10 cellular contexts compared by ENCODE assay signal in genomic region chr10:26457088-26457487, GRCh38. TPM values are rescaled to one million over a fixed set of nuclear protein-coding genes. Genes with fewer than 3 reads are reported as not detected.
DNase-seq lines count a peak whose midpoint lies in the region; ATAC-seq and TF ChIP-seq lines count a peak whose summit lies in the region.
"Had no signal": no experiment of that assay in that cellular context is flagged by ENCODE, and none has a peak within 500 bp of the region (broad histone marks: within the 10 kb centered on the region; RNA-seq: fewer than 3 reads in every experiment).

No MANE protein-coding gene starts in this region.

- ATAC-seq in GM18508 (IDR thresholded peaks at IDR 0.05; ENCODE audit: insufficient read depth, unreplicated experiment) (peak; percentile 77), GM21447 (IDR thresholded peaks at IDR 0.05; ENCODE audit: unreplicated experiment) (peak; percentile 91), HG03280 (IDR thresholded peaks at IDR 0.05; ENCODE audit: unreplicated experiment) (peak; percentile 96)

- 84% methylated on average over 5 of the region's 5 CpGs for WGBS in esophagus muscularis mucosa
- 75 to 83% methylated on average over 5 of the region's 5 CpGs for WGBS in esophagus squamous epithelium, 2 donors

- no peaks in the 10 kb centered on the region for H3K36me3 ChIP-seq in esophagus muscularis mucosa
- H3K36me3 ChIP-seq in esophagus squamous epithelium: no peaks in the 10 kb centered on the region
- H3K36me3 ChIP-seq: adrenal gland, MG63 had no signal

- no peak for TF ChIP-seq POLR2A in esophagus muscularis mucosa (IDR thresholded peaks at IDR 0.05; ENCODE audit: low read depth)
- TF ChIP-seq POLR2A in esophagus squamous epithelium (IDR thresholded peaks at IDR 0.05): no peak

- intact Hi-C loops in esophagus muscularis mucosa (cut with DNase I): no loop called here
- intact Hi-C loops in esophagus squamous epithelium (cut with DNase I): no loop called here

- H3K4me3 ChIP-seq in esophagus muscularis mucosa: no peak overlapping the region
- H3K4me3 ChIP-seq in esophagus squamous epithelium: no peak overlapping the region
- H3K4me3 ChIP-seq: adrenal gland, MG63 had no signal

- H3K27me3 ChIP-seq in esophagus muscularis mucosa: no peaks in the 10 kb centered on the region
- no peaks in the 10 kb centered on the region for H3K27me3 ChIP-seq in esophagus squamous epithelium
- H3K27me3 ChIP-seq: adrenal gland, MG63 had no signal

- H3K9me3 ChIP-seq in esophagus muscularis mucosa (no peaks in the 10 kb centered on the region), esophagus squamous epithelium (no peaks in the 10 kb centered on the region)
- H3K9me3 ChIP-seq: adrenal gland, MG63 had no signal

- TF ChIP-seq CTCF in esophagus muscularis mucosa (IDR thresholded peaks at IDR 0.05): no peak
- TF ChIP-seq CTCF in esophagus squamous epithelium (IDR thresholded peaks at IDR 0.05): no peak

- H3K4me1 ChIP-seq in esophagus muscularis mucosa: no peaks in the 10 kb centered on the region
- H3K4me1 ChIP-seq in esophagus squamous epithelium: no peaks in the 10 kb centered on the region
- H3K4me1 ChIP-seq: adrenal gland had no signal

- DNase-seq in esophagus muscularis mucosa (ENCODE audit: extremely low spot score) (peak; percentile 74), SKM-1 (lab: John Stamatoyannopoulos, UW; ENCODE audit: unreplicated experiment) (no peak), HUDEP-2 (lab: John Stamatoyannopoulos, UW; ENCODE audit: unreplicated experiment in 76 of 76) (no peak), NCI-H2171 treated with DMSO at 0.1 percent for 48 hours (lab: John Stamatoyannopoulos, UW) (no peak), esophagus squamous epithelium (lab: John Stamatoyannopoulos, UW) (no peak)
- DNase-seq: adrenal gland, MG63 had no signal

- H3K27ac ChIP-seq in esophagus muscularis mucosa (replicated peaks in 1 of 4) (no peak overlapping the region), esophagus squamous epithelium (no peak overlapping the region)
- H3K27ac ChIP-seq: adrenal gland had no signal

- no peak for TF ChIP-seq EP300 in esophagus muscularis mucosa (IDR thresholded peaks at IDR 0.05)

RNA-seq across cellular contexts. Expression of gene APBB1IP, which starts 18.9 kb away (rescaled TPM):
- total RNA-seq in esophagus muscularis mucosa: 1 to 10 TPM; 2.6 to 6.2 (median 5.1) TPM
- total RNA-seq in esophagus squamous epithelium: 1 to 10 TPM in 3 of 4 donors, under 1 TPM in 1; 0.45 to 5.5 (median 1.7) TPM
